Comparison of ENCODE assay signal across 8 cellular contexts in the genomic region with DNA sequence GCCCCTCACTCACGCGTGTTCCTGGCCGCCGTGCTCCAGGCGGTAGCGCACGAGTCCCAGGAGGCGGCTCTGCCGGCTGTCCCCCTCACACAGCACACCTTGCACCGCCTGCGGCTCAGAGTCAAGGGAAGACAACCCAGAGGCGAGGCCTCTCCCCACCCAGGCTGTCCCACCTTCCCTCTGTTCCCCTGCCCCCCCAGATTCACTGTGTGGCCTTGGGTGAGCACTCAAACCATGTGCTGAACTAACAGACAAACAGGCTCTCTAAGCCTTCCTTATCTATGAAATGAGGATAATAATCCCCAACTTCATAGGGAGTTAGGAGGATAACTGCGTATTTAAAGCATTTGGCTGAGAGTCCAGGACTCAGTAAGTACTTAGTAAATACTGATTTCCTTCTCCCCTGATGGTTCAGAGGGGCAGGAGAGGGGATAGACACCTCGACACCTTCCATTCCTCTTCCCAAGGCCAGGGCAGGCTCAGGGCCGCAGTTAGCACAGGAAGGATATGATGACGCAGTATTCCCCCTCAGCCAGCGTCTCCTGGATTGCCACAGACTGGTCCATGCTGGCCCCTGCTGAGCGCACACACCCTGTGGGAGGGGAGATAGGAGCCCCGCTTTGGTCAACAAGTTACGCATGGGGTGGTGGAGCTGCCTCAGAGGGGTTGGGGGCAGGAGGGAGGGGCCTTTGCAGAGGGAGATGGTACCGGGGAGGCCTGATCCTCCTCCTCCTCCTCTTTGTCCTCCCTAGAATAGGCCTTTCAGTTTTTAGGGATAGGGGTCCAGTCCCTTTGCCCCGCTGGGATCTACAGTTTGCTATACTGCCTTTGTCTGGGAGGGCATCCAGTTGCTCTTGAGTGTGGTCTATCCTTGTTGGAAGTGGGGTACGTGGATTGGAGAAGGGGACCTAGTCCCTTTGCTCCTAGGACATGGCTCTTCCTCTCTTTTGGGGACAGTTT. TPM values are rescaled to one million over a fixed set of nuclear protein-coding genes. Genes with fewer than 3 reads are reported as not detected.
DNase-seq lines count a peak whose midpoint lies in the region; ATAC-seq and TF ChIP-seq lines count a peak whose summit lies in the region.

No MANE protein-coding gene starts in this region.

- no peak for ATAC-seq in HG02763 (IDR thresholded peaks at IDR 0.05; ENCODE audit: unreplicated experiment)

- H4K20me1 ChIP-seq in BLaER1 treated with 17β-estradiol and CSF1 and Interleukin-3, amounts not matched to agents 10 nM and 100 nM: no peaks in the 10 kb centered on the region; a peak in 1 of 22 replicates

- peaks cover 4 to 40% (median 14%) of the 10 kb centered on the region in 11 experiments; a peak in 18 of 22 replicates for H3K36me3 ChIP-seq in BLaER1 treated with 17β-estradiol and CSF1 and Interleukin-3, amounts not matched to agents 10 nM and 100 nM

- H3K9me3 Mint-ChIP-seq in nephron: no peaks in the 10 kb centered on the region

- peaks cover 2% of the 10 kb centered on the region for H3K36me3 Mint-ChIP-seq in nephron (ENCODE audit: low read depth)

- peak overlapping the region; percentile 89 to 95 (median 90) for H3K27ac Mint-ChIP-seq in nephron

- peak overlapping the region; percentile 66 to 92 (median 80) for H3K4me3 ChIP-seq in BLaER1 treated with 17β-estradiol and CSF1 and Interleukin-3, amounts not matched to agents 10 nM and 100 nM
- peak overlapping the region; percentile 64 for H3K4me3 ChIP-seq in WI38 (ENCODE audit: low read depth, low read length)
- H3K4me3 ChIP-seq in fibroblast of villous mesenchyme (ENCODE audit: low read depth, low read length): peak overlapping the region; percentile 86

- no peaks in the 10 kb centered on the region for H3K27me3 Mint-ChIP-seq in nephron (ENCODE audit: low read depth)

- no peaks in the 10 kb centered on the region for H3K27me3 ChIP-seq in BLaER1 treated with 17β-estradiol and CSF1 and Interleukin-3, amounts not matched to agents 10 nM and 100 nM

- H3K9ac ChIP-seq in BLaER1 treated with 17β-estradiol and CSF1 and Interleukin-3, amounts not matched to agents 10 nM and 100 nM: peak overlapping the region; percentile 70 to 92 (median 84)

- TF ChIP-seq CTCF in WI38 (IDR thresholded peaks at IDR 0.05; ENCODE audit: low read depth, low read length) (no peak), fibroblast of villous mesenchyme (IDR thresholded peaks at IDR 0.05; ENCODE audit: insufficient read depth, low read depth, low read length) (no peak), nephron (IDR thresholded peaks at IDR 0.05; ENCODE audit: unreplicated experiment in 3 of 3) (no peak)

- H3K4me1 Mint-ChIP-seq in nephron: peaks cover 15% of the 10 kb centered on the region

- peak overlapping the region; percentile 72 to 91 (median 85) for H3K27ac ChIP-seq in BLaER1 treated with 17β-estradiol and CSF1 and Interleukin-3, amounts not matched to agents 10 nM and 100 nM

- peak overlapping the region; percentile 89 to 98 (median 95) for H3K4me2 ChIP-seq in BLaER1 treated with 17β-estradiol and CSF1 and Interleukin-3, amounts not matched to agents 10 nM and 100 nM

- peak overlapping the region; percentile 98 to 100 (median 99) for H3K4me3 Mint-ChIP-seq in nephron

- H3K4me1 ChIP-seq in BLaER1 treated with 17β-estradiol and CSF1 and Interleukin-3, amounts not matched to agents 10 nM and 100 nM: peaks cover 17 to 44% (median 26%) of the 10 kb centered on the region in 10 experiments

- DNase-seq in HCEC 1CT: peak; percentile 77
- DNase-seq in fibroblast of villous mesenchyme (ENCODE audit: low read depth): peak; percentile 96
- DNase-seq in HuH-7.5 (ENCODE audit: low spot score): no peak
- DNase-seq in islet precursor cell: no peak

- H3K9me3 ChIP-seq in BLaER1 treated with 17β-estradiol and CSF1 and Interleukin-3, amounts not matched to agents 10 nM and 100 nM (replicated peaks in 1 of 11): no peaks in the 10 kb centered on the region

RNA-seq across cellular contexts. Expression of gene INPP5B, which starts 0.8 kb away (rescaled TPM):
- total RNA-seq in fibroblast of villous mesenchyme: 31.1 and 35.1 TPM in 2 replicates

RNA-seq across cellular contexts. Expression of gene SF3A3, which starts 43.8 kb away (rescaled TPM):
- total RNA-seq in fibroblast of villous mesenchyme: 108 and 116 TPM in 2 replicates

RNA-seq across cellular contexts. Expression of gene FHL3, which starts 59.3 kb away (rescaled TPM):
- 25.5 and 33.2 TPM in 2 replicates for total RNA-seq in fibroblast of villous mesenchyme

Comparison
In these comparisons a context has a peak if more than half of its experiments do, and no peak if none do; other contexts are left out.
1. DNase-seq: peak in HCEC 1CT (single experiment) and fibroblast of villous mesenchyme (single experiment); none in HuH-7.5 (single experiment) and islet precursor cell (single experiment).
2. Peak in every context shown above with its lines, with median percentiles within 50 percentile points of each other: H3K4me3 ChIP-seq.